In genomic region chr20:11890331-11891080, GRCh38 we compare ENCODE assay signal across 8 cellular contexts. TPM values are rescaled to one million over a fixed set of nuclear protein-coding genes. Genes with fewer than 3 reads are reported as not detected.
DNase-seq lines count a peak whose midpoint lies in the region; ATAC-seq and TF ChIP-seq lines count a peak whose summit lies in the region.

No MANE protein-coding gene starts in this region.

- H4K20me1 ChIP-seq in IMR-90 (ENCODE audit: insufficient read depth, low read length), result peaks cover 8% of the 10 kb centered on the region; the same call in 1 of the 2 replicates

- H2AFZ ChIP-seq in IMR-90 (replicated peaks; ENCODE audit: low read length, poor library complexity), result peak overlapping the region; percentile 91

- TF ChIP-seq POLR2A in IMR-90 (IDR thresholded peaks at IDR 0.05; ENCODE audit: low read depth, low read length) (0 out of 2 replicates have a peak, but pooled peaks have one; percentile 21), transverse colon (IDR thresholded peaks at IDR 0.05) (peak; percentile 20)

- H3K36me3 Mint-ChIP-seq in CD4-positive, CD25-positive, alpha-beta regulatory T cell, result no peaks in the 10 kb centered on the region
- H3K36me3 Mint-ChIP-seq in activated naive CD8-positive, alpha-beta T cell, result no peaks in the 10 kb centered on the region

- peak overlapping the region; percentile 30 to 77; a peak in 2 of 4 replicates for H4K8ac ChIP-seq in IMR-90 (ENCODE audit: low read depth in 2 of 2, low read length in 2 of 2)

- BruUV-seq in IMR-90 (replicated peaks; lab: Mats Ljungman, UMichigan), result no TSS peak

- no peak overlapping the region for H4K5ac ChIP-seq in IMR-90 (ENCODE audit: low read depth, low read length)

- peak overlapping the region; percentile 77 for H3K23ac ChIP-seq in IMR-90 (ENCODE audit: low read depth, low read length)

- H3K27ac ChIP-seq in CD4-positive, CD25-positive, alpha-beta regulatory T cell (ENCODE audit: insufficient read depth, low read length, poor library complexity, severe bottlenecking), result no peak overlapping the region
- H3K27ac ChIP-seq in IMR-90 (ENCODE audit: insufficient read depth, low read length), result peak overlapping the region; percentile 79
- H3K27ac ChIP-seq in transverse colon, result peak overlapping the region; percentile 97 to 98 (median 98)

- H3K4me2 ChIP-seq in IMR-90 (ENCODE audit: low read depth, low read length), result peak overlapping the region; percentile 92

- no peak overlapping the region for H2BK15ac ChIP-seq in IMR-90 (ENCODE audit: low read depth, low read length)

- peaks cover 19% of the 10 kb centered on the region for H3K27me3 Mint-ChIP-seq in CD4-positive, CD25-positive, alpha-beta regulatory T cell
- peaks cover 14% of the 10 kb centered on the region for H3K27me3 Mint-ChIP-seq in activated naive CD8-positive, alpha-beta T cell

- CTCF ChIA-PET in IMR-90 (lab: Yijun Ruan, JAX), result interaction anchor here (0.7 kb wide), 1 partner anchor 17 kb away, joined by 5 read pairs; no protein-coding TSS in a partner anchor

- no peak overlapping the region for H3K18ac ChIP-seq in IMR-90 (ENCODE audit: low read depth, low read length)

- H3K9me1 ChIP-seq in IMR-90 (ENCODE audit: insufficient read depth, low read length), result peaks cover 6% of the 10 kb centered on the region

- peaks cover 0 to 6% (median 0%) of the 10 kb centered on the region in 4 donors for H3K4me1 Mint-ChIP-seq in CD4-positive, CD25-positive, alpha-beta regulatory T cell
- peaks cover 19% of the 10 kb centered on the region for H3K4me1 Mint-ChIP-seq in activated naive CD8-positive, alpha-beta T cell (ENCODE audit: low read depth)

- peak overlapping the region in 3 of 4 donors; percentile 7 to 68 (median 67) for H3K4me3 Mint-ChIP-seq in CD4-positive, CD25-positive, alpha-beta regulatory T cell
- H3K4me3 Mint-ChIP-seq in activated naive CD8-positive, alpha-beta T cell, result peak overlapping the region; percentile 84

- peaks cover 5% of the 10 kb centered on the region for H3K27me3 ChIP-seq in CD4-positive, CD25-positive, alpha-beta regulatory T cell (ENCODE audit: control insufficient read depth, insufficient read depth, low read length)
- H3K27me3 ChIP-seq in IMR-90 (ENCODE audit: control insufficient read depth, insufficient read depth, low read length) (no peaks in the 10 kb centered on the region), transverse colon (no peaks in the 10 kb centered on the region)

- peak overlapping the region; percentile 28 for H2AK9ac ChIP-seq in IMR-90 (replicated peaks; ENCODE audit: low read depth, low read length, poor library complexity)

- peak; percentile 37 to 44 for ATAC-seq in CD4-positive, CD25-positive, alpha-beta regulatory T cell (ENCODE audit: low read depth in 2 of 2)
- ATAC-seq in GM19468 (IDR thresholded peaks at IDR 0.05; ENCODE audit: extremely low read depth, unreplicated experiment) (peak; percentile 65), IMR-90 (ENCODE audit: low read depth) (peak; percentile 91), Right ventricle myocardium superior (ENCODE audit: poor library complexity) (peak; percentile 97)

- peak overlapping the region; percentile 58 for H3K4ac ChIP-seq in IMR-90 (ENCODE audit: low read depth, low read length)

- H2BK20ac ChIP-seq in IMR-90 (ENCODE audit: low read depth, low read length), result peak overlapping the region; percentile 8; the same call in 1 of the 2 replicates

- no peaks in the 10 kb centered on the region for H3K9me3 ChIP-seq in CD4-positive, CD25-positive, alpha-beta regulatory T cell (ENCODE audit: control insufficient read depth in 2 of 2, low read length in 2 of 2)
- H3K9me3 ChIP-seq in IMR-90 (ENCODE audit: control insufficient read depth, insufficient read depth, low read length) (no peaks in the 10 kb centered on the region), transverse colon (no peaks in the 10 kb centered on the region)

- no peak overlapping the region for H3K4me3 ChIP-seq in CD4-positive, CD25-positive, alpha-beta regulatory T cell (ENCODE audit: low read depth, low read length)
- H3K4me3 ChIP-seq in IMR-90 (ENCODE audit: insufficient read depth, low read depth, low read length) (peak overlapping the region; percentile 85), transverse colon (peak overlapping the region; percentile 83 to 97 (median 95))

- TF ChIP-seq RAD21 in IMR-90 (IDR thresholded peaks at IDR 0.05; ENCODE audit: low read length), result no peak

- peak overlapping the region; percentile 78; the same call in 1 of the 2 replicates for H3K56ac ChIP-seq in IMR-90 (ENCODE audit: extremely low read depth, insufficient read depth, low read length)

- POLR2A ChIA-PET in IMR-90 (lab: Charles Lee; ENCODE audit: unreplicated experiment), result no interaction called here

- peak in 1 of 3 donors; percentile 28 for DNase-seq in CD4-positive, CD25-positive, alpha-beta regulatory T cell
- peak; percentile 91 for DNase-seq in IMR-90
- peak; percentile 94 for DNase-seq in Right ventricle myocardium superior
- DNase-seq in nucleus accumbens (lab: John Stamatoyannopoulos, UW), result peak in 55 of 56 donors; percentile 72 to 97 (median 92)
- peak; percentile 87 for DNase-seq in transverse colon

- intact Hi-C loops in IMR-90 (cut with micrococcal nuclease), result loop anchor here (1.0 to 10.0 kb wide), 5 partner anchors 38 to 214 kb away; no protein-coding TSS in a partner anchor
- intact Hi-C loops in Right ventricle myocardium superior (cut with DNase I), result no loop called here
- intact Hi-C loops in transverse colon (cut with DNase I; ENCODE audit: low total_unique reads), result no loop called here

- H2BK5ac ChIP-seq in IMR-90 (ENCODE audit: low read depth, low read length, poor library complexity, severe bottlenecking), result peak overlapping the region; percentile 84

- peak overlapping the region; percentile 57 for H4K91ac ChIP-seq in IMR-90 (ENCODE audit: insufficient read depth, low read depth, low read length)

- in situ Hi-C loops in IMR-90 (cut with MboI; ENCODE audit: low sequenced_read_pairs), result loop anchor here (10.0 kb wide), 1 partner anchor 76 kb away; no protein-coding TSS in a partner anchor
- in situ Hi-C loops in transverse colon (cut with MboI; ENCODE audit: low pct_ligation_motif_present in 1 of 4, low pct_unique_long_range_greater_than_20kb in 1 of 4, low sequenced_read_pairs in 3 of 4), result no loop called here

- no peak overlapping the region for H3K27ac Mint-ChIP-seq in CD4-positive, CD25-positive, alpha-beta regulatory T cell
- H3K27ac Mint-ChIP-seq in activated naive CD8-positive, alpha-beta T cell, result no peak overlapping the region

- H3K9me3 Mint-ChIP-seq in CD4-positive, CD25-positive, alpha-beta regulatory T cell, result peaks cover 0 to 9% (median 2%) of the 10 kb centered on the region in 7 donors
- H3K9me3 Mint-ChIP-seq in activated naive CD8-positive, alpha-beta T cell (ENCODE audit: low read depth), result no peaks in the 10 kb centered on the region

- H3K36me3 ChIP-seq in CD4-positive, CD25-positive, alpha-beta regulatory T cell (ENCODE audit: control insufficient read depth, insufficient read depth, low read length), result no peaks in the 10 kb centered on the region
- H3K36me3 ChIP-seq in IMR-90 (ENCODE audit: control insufficient read depth, insufficient read depth, low read length) (no peaks in the 10 kb centered on the region), transverse colon (no peaks in the 10 kb centered on the region)

- H3K4me1 ChIP-seq in CD4-positive, CD25-positive, alpha-beta regulatory T cell (ENCODE audit: control insufficient read depth, insufficient read depth, low read length, poor library complexity, severe bottlenecking), result no peaks in the 10 kb centered on the region
- H3K4me1 ChIP-seq in IMR-90 (ENCODE audit: control insufficient read depth, insufficient read depth, low read length) (peaks cover 3% of the 10 kb centered on the region; the same call in 1 of the 2 replicates), transverse colon (peaks cover 0 to 40% (median 20%) of the 10 kb centered on the region in 4 donors)

- peak overlapping the region; percentile 46 for H3K14ac ChIP-seq in IMR-90 (replicated peaks; ENCODE audit: low read depth, low read length)

- dilution Hi-C loops in IMR-90 (cut with HindIII; ENCODE audit: low sequenced_read_pairs, unreplicated experiment), result no loop called here

- WGBS in IMR-90 (ENCODE audit: extremely low coverage in 2 of 2, insufficient read length in 1 of 2), 2 experiments, result 2% methylated on average over 20 of the region's 70 CpGs; no CpG with 5 or more reads in 1 of the 2 experiments
- WGBS in transverse colon (ENCODE audit: low coverage in 1 of 2), 2 donors, result 0 to 6% methylated on average over 3 to 8 of the region's 70 CpGs

- H2AK5ac ChIP-seq in IMR-90 (ENCODE audit: low read depth, low read length), result no peak overlapping the region; the same call in 1 of the 2 replicates

- peaks cover 7 to 30% of the 10 kb centered on the region in 2 experiments for H3K79me1 ChIP-seq in IMR-90 (ENCODE audit: low read depth in 1 of 2, low read length in 2 of 2)

- H3K9ac ChIP-seq in IMR-90 (ENCODE audit: low read depth, low read length), result peak overlapping the region; percentile 78

- TF ChIP-seq EP300 in transverse colon (IDR thresholded peaks at IDR 0.05; ENCODE audit: low read depth), result no peak

- TF ChIP-seq CTCF in IMR-90 (conservative IDR thresholded peaks at IDR 0.05; ENCODE audit: low read depth, low read length) (no peak), transverse colon (IDR thresholded peaks at IDR 0.05) (no peak)

- peak overlapping the region; percentile 41 for H2BK120ac ChIP-seq in IMR-90 (ENCODE audit: low read depth, low read length)

TF ChIP-seq in IMR-90, 13 proteins besides CTCF, POLR2A, EP300 and RAD21 (continues in another document):
- TF ChIP-seq CHD1 (IDR thresholded peaks at IDR 0.05; ENCODE audit: low read depth, low read length), result no peak

TF ChIP-seq in PFSK-1, 5 proteins besides CTCF, POLR2A, EP300 and RAD21:
- TF ChIP-seq SIN3A (IDR thresholded peaks at IDR 0.05; ENCODE audit: borderline replicate concordance, insufficient read depth, low read length), result no peak
- 0 out of 2 replicates have a peak, but pooled peaks have one; percentile 47 for TF ChIP-seq POLR2AphosphoS5 (IDR thresholded peaks at IDR 0.05; ENCODE audit: low read depth, low read length)
TF ChIP-seq in PFSK-1: peak in this region for 1.

RNA-seq across cellular contexts. Expression of gene BTBD3, which starts 27.2 kb away (rescaled TPM):
- total RNA-seq in CD4-positive, CD25-positive, alpha-beta regulatory T cell, result 1.2 TPM
- under 1 TPM in 2 of 4 donors, not detected in 2; 0.10 to 0.13 TPM for polyA plus RNA-seq in CD4-positive, CD25-positive, alpha-beta regulatory T cell
- total RNA-seq in IMR-90 (2012; rRNA removed) (44.6 and 44.7 TPM in 2 replicates), Right ventricle myocardium superior (28.4 TPM), transverse colon (10 to 100 TPM; 37.2 to 66.8 (median 60.6) TPM)
- 21.2 and 22.7 TPM in 2 replicates for polyA plus RNA-seq in IMR-90 (2012; rRNA removed)
- 10.2 and 20.0 TPM in 2 replicates for polyA plus RNA-seq in IMR-90 (2012; cell fraction: cytosol; rRNA removed)
- 22.0 and 45.5 TPM in 2 replicates for polyA plus RNA-seq in IMR-90 (2012; cell fraction: nucleus; rRNA removed; ENCODE audit: low replicate concordance)
- polyA plus RNA-seq in PFSK-1 (2012; ENCODE audit: insufficient read length, low read depth), result 11.5 TPM

Comparison
In these comparisons a context has a peak if more than half of its experiments do, and no peak if none do; other contexts are left out.
1. ATAC-seq: peak in every context shown above with its lines; median percentile 97 in Right ventricle myocardium superior; 91 in IMR-90; 65 in GM19468; 40 in CD4-positive, CD25-positive, alpha-beta regulatory T cell.
2. RNA of gene BTBD3, which starts 27.2 kb away (total RNA-seq): 37.2 to 66.8 TPM in transverse colon, 44.6 to 44.7 TPM in IMR-90 and 28.4 TPM in Right ventricle myocardium superior (single experiment); 1.2 TPM in CD4-positive, CD25-positive, alpha-beta regulatory T cell (single experiment); every median in the first group is over 10 times any median in the second.